Comparison of ENCODE assay signal across 20 cellular contexts in genomic region chr1:29559055-29559454, GRCh38.
"Had no signal": no experiment of that assay in that cellular context is flagged by ENCODE, and none has a peak within 500 bp of the region (broad histone marks: within the 10 kb centered on the region; RNA-seq: fewer than 3 reads in every experiment).

No MANE protein-coding gene starts in this region.

- H3K4me1 ChIP-seq: colonic mucosa, foreskin keratinocyte, gastroesophageal sphincter, heart left ventricle, left lung, lower lobe of right lung had no signal

- H3K36me3 ChIP-seq: colonic mucosa, gastroesophageal sphincter, heart left ventricle, left lung, lower lobe of right lung had no signal

- H3K27me3 ChIP-seq: colonic mucosa, foreskin keratinocyte, hepatocyte had no signal

- H3K4me2 ChIP-seq: hepatocyte had no signal

- H3K4me3 ChIP-seq: colonic mucosa, gastroesophageal sphincter, heart left ventricle, hepatocyte, left lung, lower lobe of right lung had no signal

- H3K9me3 ChIP-seq: colonic mucosa had no signal

- H3K27ac ChIP-seq: colonic mucosa, epithelial cell of prostate, foreskin keratinocyte, gastroesophageal sphincter, heart left ventricle, hepatocyte, left lung, lower lobe of right lung had no signal

- H3K79me2 ChIP-seq: hepatocyte had no signal

- H2AFZ ChIP-seq: hepatocyte had no signal

- DNase-seq: cerebellar nuclear complex; colonic mucosa; cortex of kidney; effector CD8-positive, alpha-beta T cell; effector memory CD8-positive, alpha-beta T cell; endodermal cell; erythroblast; foreskin keratinocyte; hypothalamus; immature natural killer cell; left cardiac atrium; left ventricle myocardium superior; lower lobe of right lung; mesenchymal stem cell; midbrain had no signal
